In genomic region chr6:8651998-8652397, GRCh38 we compare ENCODE assay signal across 2 cellular contexts.
TF ChIP-seq lines count a peak whose summit lies in the region.

No MANE protein-coding gene starts in this region.

TF ChIP-seq in GM23338, 12 proteins besides CTCF, POLR2A, EP300 and RAD21 (continued from another document):
- TF ChIP-seq REST (IDR thresholded peaks at IDR 0.05; ENCODE audit: unreplicated experiment) (no peak), ETS1 (IDR thresholded peaks at IDR 0.05) (no peak), CREB1 (CRISPR knock-in tag; IDR thresholded peaks at IDR 0.05; ENCODE audit: low read depth) (no peak), JUNB (IDR thresholded peaks at IDR 0.05; ENCODE audit: unreplicated experiment) (no peak), ZNF462 (CRISPR knock-in tag; IDR thresholded peaks at IDR 0.05) (no peak), NANOG (IDR thresholded peaks at IDR 0.05; ENCODE audit: borderline replicate concordance) (no peak), STAT1 (IDR thresholded peaks at IDR 0.05; ENCODE audit: unreplicated experiment) (no peak)

TF ChIP-seq in liver, 16 proteins besides CTCF, POLR2A, EP300 and RAD21 (continued from another document):
- TF ChIP-seq REST (IDR thresholded peaks at IDR 0.05) (peak; percentile 78), GABPA (IDR thresholded peaks at IDR 0.05 in 1 of 2, conservative IDR thresholded peaks at IDR 0.05 in 1 of 2) (no peak)
